ENCODE assay signal across 10 cellular contexts in genomic region chr5:159163027-159163699, GRCh38. TPM values are rescaled to one million over a fixed set of nuclear protein-coding genes. Genes with fewer than 3 reads are reported as not detected.
DNase-seq lines count a peak whose midpoint lies in the region; ATAC-seq and TF ChIP-seq lines count a peak whose summit lies in the region.
"Had no signal": no experiment of that assay in that cellular context is flagged by ENCODE, and none has a peak within 500 bp of the region (broad histone marks: within the 10 kb centered on the region; RNA-seq: fewer than 3 reads in every experiment).

No MANE protein-coding gene starts in this region.

- H3K27me3 ChIP-seq in GM23248 (replicated peaks; ENCODE audit: insufficient read depth) (no peaks in the 10 kb centered on the region), kidney epithelial cell (ENCODE audit: control insufficient read depth, insufficient read depth, low read length) (no peaks in the 10 kb centered on the region)

- POLR2A ChIA-PET in T-cell (lab: Charles Lee): interaction anchor here in 1 of 2 donors (1.1 kb wide), 1 partner anchor 127 kb away, joined by 3 read pairs; no protein-coding TSS in a partner anchor

- peaks cover 47% of the 10 kb centered on the region for H3K4me1 ChIP-seq in GM23248 (ENCODE audit: insufficient read depth)

- H3K27ac Mint-ChIP-seq in T-cell: peak overlapping the region; percentile 65 to 74

- ATAC-seq in T-cell (replicated peaks in 1 of 4): peak in 1 of 4 experiments; percentile 41
- no peak for ATAC-seq in HG03460 (IDR thresholded peaks at IDR 0.05; ENCODE audit: unreplicated experiment)
- ATAC-seq in HG03439 (IDR thresholded peaks at IDR 0.05; ENCODE audit: unreplicated experiment): no peak
- no peak for ATAC-seq in HG02885 (IDR thresholded peaks at IDR 0.05; ENCODE audit: poor library complexity, unreplicated experiment)

- 73 to 81% methylated on average over 1 of the region's 1 CpG for WGBS in GM23248 (ENCODE audit: low coverage in 1 of 2, low lambda C conversion rate in 2 of 2, missing lambda C conversion rate in 2 of 2), 2 experiments

- peak overlapping the region; percentile 63 for H3K4me2 ChIP-seq in GM23248 (ENCODE audit: unreplicated experiment)

- CTCF ChIA-PET in T-cell (lab: Charles Lee): interaction anchor here (0.6 to 1.4 kb wide), 4 partner anchors 12 to 859 kb away, joined by 3 to 4 read pairs (median 3); no protein-coding TSS in a partner anchor

- H3K36me3 Mint-ChIP-seq in T-cell: peaks cover 48% of the 10 kb centered on the region

- peaks cover 39% of the 10 kb centered on the region for H3K79me2 ChIP-seq in GM23248 (ENCODE audit: insufficient read depth)

- no peak overlapping the region for H3K4me3 ChIP-seq in AG10803 (ENCODE audit: low read length)
- peak overlapping the region; percentile 38; the same call in 1 of the 2 replicates for H3K4me3 ChIP-seq in GM23248
- H3K4me3 ChIP-seq in kidney epithelial cell (ENCODE audit: low read depth, low read length): no peak overlapping the region

- H3K4me1 Mint-ChIP-seq in T-cell: peaks cover 11 to 31% (median 21%) of the 10 kb centered on the region in 3 donors

- no peaks in the 10 kb centered on the region for H3K27me3 Mint-ChIP-seq in T-cell

- H3K36me3 ChIP-seq in GM23248 (ENCODE audit: low read depth) (peaks cover 40% of the 10 kb centered on the region), kidney epithelial cell (ENCODE audit: control insufficient read depth, insufficient read depth, low read length) (no peaks in the 10 kb centered on the region)

- no peaks in the 10 kb centered on the region for H3K9me3 ChIP-seq in GM23248 (ENCODE audit: low read depth)

- H2AFZ ChIP-seq in GM23248: no peak overlapping the region

- peak overlapping the region; percentile 52 for H3K9ac ChIP-seq in GM23248

- H3K9me3 Mint-ChIP-seq in T-cell: no peaks in the 10 kb centered on the region

- in situ Hi-C loops in GM23248 (cut with MboI): loop anchor here (25.0 kb wide), 2 partner anchors 274 to 824 kb away; no protein-coding TSS in a partner anchor

- TF ChIP-seq CTCF in AG10803 (conservative IDR thresholded peaks at IDR 0.05; ENCODE audit: low read length) (no peak), kidney epithelial cell (IDR thresholded peaks at IDR 0.05; ENCODE audit: insufficient read depth, low read length, poor library complexity, severe bottlenecking) (no peak)

- peaks cover 77% of the 10 kb centered on the region for H3F3A ChIP-seq in GM23248 (ENCODE audit: insufficient read depth)

- no peaks in the 10 kb centered on the region for H4K20me1 ChIP-seq in GM23248 (ENCODE audit: insufficient read depth)

- H3K4me3 Mint-ChIP-seq in T-cell: no peak overlapping the region

- peak overlapping the region; percentile 82 for H3K27ac ChIP-seq in GM23248

- DNase-seq in AG10803 (ENCODE audit: low read depth) (peak; percentile 83), GM23248 (peak; percentile 90), T-cell (no peak), kidney epithelial cell (ENCODE audit: low read depth) (peak; percentile 91), NCI-H2196 (lab: John Stamatoyannopoulos, UW; ENCODE audit: unreplicated experiment) (no peak)
- DNase-seq: anterior cingulate cortex, H7 had no signal

- H3K9me2 ChIP-seq in GM23248 (ENCODE audit: insufficient read depth): no peaks in the 10 kb centered on the region

RNA-seq across cellular contexts. Expression of gene RNF145, which starts 46.2 kb away (rescaled TPM):
- 31.5 and 38.7 TPM in 2 replicates for total RNA-seq in GM23248 (2014; rRNA removed; shearing (Covaris generic))
- polyA plus RNA-seq in GM23248 (2016; fragmentation: Nextera tagmentation; extraction: Ambion mirVana): 9.2 and 10.6 TPM in 2 replicates
- total RNA-seq in T-cell (10 to 100 TPM; 54.0 to 62.8 (median 60.1) TPM), kidney epithelial cell (46.7 and 52.9 TPM in 2 replicates)

Comparison
In these comparisons a context has a peak if more than half of its experiments do, and no peak if none do; other contexts are left out.
1. DNase-seq: peak in AG10803 (single experiment), GM23248 (single experiment) and kidney epithelial cell (single experiment); none in T-cell (0 of 34) and NCI-H2196 (single experiment).